ENCODE assay signal across 1 cellular context in the genomic region with DNA sequence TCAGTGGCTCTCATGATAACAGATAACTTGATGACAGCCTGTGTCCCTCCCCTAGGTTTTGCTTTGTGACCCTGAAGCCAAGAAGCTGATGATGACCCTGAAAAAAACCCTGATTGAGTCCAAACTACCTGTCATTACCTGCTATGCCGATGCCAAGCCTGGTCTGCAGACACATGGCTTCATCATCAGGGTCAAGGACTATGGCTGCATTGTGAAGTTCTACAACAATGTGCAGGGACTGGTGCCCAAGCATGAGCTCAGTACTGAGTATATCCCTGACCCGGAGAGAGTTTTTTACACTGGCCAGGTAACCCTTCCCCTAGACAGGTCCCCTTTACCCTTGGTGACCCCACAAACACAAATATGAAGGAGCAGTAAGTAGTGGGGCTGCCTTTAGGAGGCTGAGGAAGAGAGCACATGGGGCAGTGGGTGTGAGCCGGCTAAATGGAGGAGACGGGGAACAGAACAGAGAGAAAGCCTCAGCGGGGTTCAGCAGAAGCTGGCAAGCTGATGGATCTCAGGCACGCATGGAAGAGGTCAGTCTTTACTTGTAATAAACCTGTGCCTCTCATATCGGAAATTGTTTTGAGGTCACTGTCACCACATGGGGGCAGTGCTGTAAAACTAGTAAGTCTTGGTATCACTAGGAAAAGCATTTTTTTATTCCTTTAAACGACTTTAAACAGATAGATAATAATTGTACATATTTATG.
TF ChIP-seq lines count a peak whose summit lies in the region.

No MANE protein-coding gene starts in this region.

TF ChIP-seq in GM23338, 12 proteins besides CTCF, POLR2A, EP300 and RAD21 (continued from another document):
- no peak for TF ChIP-seq EZH2phosphoT487 (IDR thresholded peaks at IDR 0.05; ENCODE audit: unreplicated experiment)
- TF ChIP-seq ZNF114 (CRISPR knock-in tag; IDR thresholded peaks at IDR 0.05), result no peak
- no peak for TF ChIP-seq CREB1 (CRISPR knock-in tag; IDR thresholded peaks at IDR 0.05; ENCODE audit: low read depth)
